Comparison of ENCODE assay signal across 26 cellular contexts in the genomic region with DNA sequence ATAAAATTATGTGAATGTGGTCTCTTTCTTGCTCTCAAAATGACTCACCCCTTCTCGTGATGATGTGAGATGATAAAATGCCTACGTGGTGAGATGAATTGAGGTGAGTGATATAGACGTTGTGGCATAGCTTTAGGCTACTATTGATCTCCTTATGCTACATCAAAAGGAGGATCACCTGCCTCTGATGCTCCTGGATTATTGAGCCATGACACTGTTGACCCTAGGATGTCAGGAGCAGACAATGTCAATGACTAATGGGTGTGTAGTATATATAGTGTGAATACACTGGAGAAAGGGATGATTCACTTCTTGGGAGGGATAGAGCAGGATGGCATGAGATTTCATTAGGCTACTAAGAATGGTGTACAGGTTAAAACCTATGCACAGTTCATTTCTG.
DNase-seq lines count a peak whose midpoint lies in the region; ATAC-seq, FAIRE-seq and TF ChIP-seq lines count a peak whose summit lies in the region.
"Had no signal": no experiment of that assay in that cellular context is flagged by ENCODE, and none has a peak within 500 bp of the region (broad histone marks: within the 10 kb centered on the region; RNA-seq: fewer than 3 reads in every experiment).

No MANE protein-coding gene starts in this region.

- TF ChIP-seq POLR2A in HepG2 (IDR thresholded peaks at IDR 0.05; ENCODE audit: insufficient read depth in 1 of 2, low read depth in 2 of 2, low read length in 2 of 2) = no peak
- no peak for TF ChIP-seq POLR2A in right lobe of liver (IDR thresholded peaks at IDR 0.05)

- DNase-seq in HepG2 (ENCODE audit: low spot score) (peak; percentile 0), right lobe of liver (no peak), PC-9 (peak; percentile 0 to 45), bronchial epithelial cell (ENCODE audit: low read depth) (peak; percentile 81), GM19238 (ENCODE audit: insufficient read length, low spot score) (no peak)
- DNase-seq in effector memory CD8-positive, alpha-beta T cell = no peak
- no peak for DNase-seq in stimulated activated naive CD4-positive, alpha-beta T cell treated with Interleukin-2 at 50 U/mL for 16 hours (lab: John Stamatoyannopoulos, UW)
- DNase-seq in activated CD4-positive, alpha-beta T cell treated with anti-CD3 and anti-CD28 coated beads for 4 hours = no peak
- DNase-seq: activated CD4-positive, alpha-beta T cell treated with anti-CD3 and anti-CD28 coated beads for 36 hours; activated naive CD4-positive, alpha-beta T cell treated with anti-CD3 and anti-CD28 coated beads, Interleukin-2, amount 50 U/mL, for 16 hours; AML-193; CD4-positive, CD25-positive, alpha-beta regulatory T cell; HCEC 1CT; left ventricle myocardium superior; NCI-H1092 treated with DMSO at 0.1 percent for 48 hours; NCI-H2029 treated with DMSO at 0.1 percent for 48 hours; NCI-H524 treated with DMSO at 0.1 percent for 48 hours; NK-92 treated with Interleukin-12 subunit alpha and Interleukin-12 subunit beta, amount 100 ng/mL, for 24 hours; SHP77 treated with DMSO at 0.1 percent for 48 hours; stimulated activated CD4-positive, alpha-beta T cell treated with anti-CD3 and anti-CD28 coated beads, Interleukin-1b, Interleukin-23, amount 100 ng/mL, for 48 hours; stimulated activated naive CD8-positive, alpha-beta T cell treated with anti-CD3 and anti-CD28 coated beads, Interleukin-15, Interleukin-2, amounts not matched to agents 100 U/mL and 50 U/mL, for 24 hours; T-helper 9 cell; testis had no signal

- CTCF ChIA-PET in HepG2 (lab: Yijun Ruan, JAX; ENCODE audit: low intra/inter-chr PET ratio, low total read pairs) = no interaction called here
- CTCF ChIA-PET in PC-9 (lab: Charles Lee) = no interaction called here

- TF ChIP-seq RAD21 in HepG2 (CRISPR knock-in tag; IDR thresholded peaks at IDR 0.05) = no peak

- no peak overlapping the region for H3K27ac Mint-ChIP-seq in effector memory CD8-positive, alpha-beta T cell
- H3K27ac Mint-ChIP-seq: activated CD4-positive, alpha-beta T cell treated with anti-CD3 and anti-CD28 coated beads for 36 hours; activated T-helper 17 cell treated with anti-CD3 and anti-CD28 coated beads, Interleukin-2, amount 50 U/mL, for 72 hours; CD4-positive, CD25-positive, alpha-beta regulatory T cell had no signal

- intact Hi-C loops in HepG2 (cut with micrococcal nuclease; ENCODE audit: unreplicated experiment) (no loop called here), right lobe of liver (cut with DNase I) (no loop called here), PC-9 (cut with micrococcal nuclease; ENCODE audit: unreplicated experiment) (no loop called here)

- no peaks in the 10 kb centered on the region for H3K9me2 ChIP-seq in PC-9 (ENCODE audit: insufficient read depth)

- in situ Hi-C loops in HepG2 (cut with HindIII; ENCODE audit: extremely low pct_ligation_motif_present, low pct_unique_long_range_greater_than_20kb) = no loop called here

- BruUV-seq in HepG2 (replicated peaks; lab: Mats Ljungman, UMichigan) (no TSS peak), PC-9 (replicated peaks; lab: Mats Ljungman, UMichigan) (no TSS peak)

- no peak for TF ChIP-seq EP300 in HepG2 (IDR thresholded peaks at IDR 0.05; ENCODE audit: low read depth in 2 of 2, low read length in 2 of 2)
- TF ChIP-seq EP300 in HepG2 (CRISPR knock-in tag; IDR thresholded peaks at IDR 0.05; ENCODE audit: borderline replicate concordance) = no peak

- no peak overlapping the region for H3K4me3 Mint-ChIP-seq in effector memory CD8-positive, alpha-beta T cell
- H3K4me3 Mint-ChIP-seq: activated CD4-positive, alpha-beta T cell treated with anti-CD3 and anti-CD28 coated beads for 36 hours; activated T-helper 17 cell treated with anti-CD3 and anti-CD28 coated beads, Interleukin-2, amount 50 U/mL, for 72 hours; CD4-positive, CD25-positive, alpha-beta regulatory T cell had no signal

- H3K27me3 ChIP-seq in HepG2 (ENCODE audit: control insufficient read depth in 1 of 2, insufficient read depth in 2 of 2, low read length in 2 of 2) (no peaks in the 10 kb centered on the region), right lobe of liver (no peaks in the 10 kb centered on the region), PC-9 (ENCODE audit: insufficient read depth, low read depth) (no peaks in the 10 kb centered on the region), bronchial epithelial cell (ENCODE audit: control insufficient read depth, insufficient read depth, low read length) (no peaks in the 10 kb centered on the region)
- H3K27me3 ChIP-seq: testis had no signal

- TF ChIP-seq CTCF in HepG2 (CRISPR knock-in tag; IDR thresholded peaks at IDR 0.05) (no peak), right lobe of liver (IDR thresholded peaks at IDR 0.05) (no peak), PC-9 (conservative IDR thresholded peaks at IDR 0.05) (no peak), bronchial epithelial cell (IDR thresholded peaks at IDR 0.05; ENCODE audit: insufficient read depth, low read length, severe bottlenecking) (no peak)

- no peaks in the 10 kb centered on the region for H3K36me3 ChIP-seq in HepG2 (replicated peaks in 1 of 2; ENCODE audit: control insufficient read depth in 1 of 2, insufficient read depth in 2 of 2, low read length in 2 of 2)
- H3K36me3 ChIP-seq in right lobe of liver = no peaks in the 10 kb centered on the region
- no peaks in the 10 kb centered on the region for H3K36me3 ChIP-seq in PC-9 (ENCODE audit: low read depth)
- H3K36me3 ChIP-seq in bronchial epithelial cell (ENCODE audit: control insufficient read depth, insufficient read depth, low read length) = no peaks in the 10 kb centered on the region

- H3K4me3 ChIP-seq in HepG2 (replicated peaks in 1 of 3; ENCODE audit: insufficient read depth in 1 of 3, low read depth in 2 of 3, low read length in 3 of 3) (no peak overlapping the region), right lobe of liver (no peak overlapping the region), PC-9 (no peak overlapping the region), bronchial epithelial cell (ENCODE audit: low read depth, low read length) (no peak overlapping the region)
- H3K4me3 ChIP-seq: smooth muscle cell, testis had no signal

- H3K4me1 ChIP-seq in HepG2 (ENCODE audit: insufficient read depth, low read length) (no peaks in the 10 kb centered on the region), right lobe of liver (no peaks in the 10 kb centered on the region), PC-9 (replicated peaks; ENCODE audit: insufficient read depth) (peaks cover 13% of the 10 kb centered on the region)
- H3K4me1 ChIP-seq: testis had no signal

- no peaks in the 10 kb centered on the region for H4K20me1 ChIP-seq in HepG2 (ENCODE audit: insufficient read depth, low read length)
- H4K20me1 ChIP-seq in PC-9 (ENCODE audit: insufficient read depth) = no peaks in the 10 kb centered on the region

- 0 out of 2 replicates have a peak, but pooled peaks cover 4% of the 10 kb centered on the region for H3F3A ChIP-seq in PC-9 (ENCODE audit: insufficient read depth, low read depth)

- H2AFZ ChIP-seq in HepG2 (ENCODE audit: low read length) (no peak overlapping the region), PC-9 (no peak overlapping the region)

- no peak overlapping the region for H3K9ac ChIP-seq in HepG2 (ENCODE audit: insufficient read depth, low read depth, low read length)

- FAIRE-seq in HepG2 (lab: Jason Lieb, UNC) (no peak), bronchial epithelial cell (lab: Jason Lieb, UNC) (no peak)
- FAIRE-seq: islet of Langerhans had no signal

- H3K4me2 ChIP-seq in HepG2 (ENCODE audit: low read depth, low read length) = no peak overlapping the region
- H3K4me2 ChIP-seq in PC-9 = no peak overlapping the region
- H3K4me2 ChIP-seq: smooth muscle cell had no signal

- ATAC-seq in HepG2 (no peak), right lobe of liver (no peak)
- no peak for ATAC-seq in effector memory CD8-positive, alpha-beta T cell (replicated peaks)
- ATAC-seq: activated CD4-positive, alpha-beta T cell treated with anti-CD3 and anti-CD28 coated beads for 36 hours; activated T-helper 17 cell treated with anti-CD3 and anti-CD28 coated beads, Interleukin-2, amount 50 U/mL, for 72 hours; left ventricle myocardium superior; stimulated activated naive CD8-positive, alpha-beta T cell treated with anti-CD3 and anti-CD28 coated beads, Interleukin-15, Interleukin-2, amounts not matched to agents 100 U/mL and 50 U/mL, for 24 hours had no signal

- H3K4me1 Mint-ChIP-seq in effector memory CD8-positive, alpha-beta T cell (ENCODE audit: low read depth in 2 of 2) = no peaks in the 10 kb centered on the region
- H3K4me1 Mint-ChIP-seq: activated CD4-positive, alpha-beta T cell treated with anti-CD3 and anti-CD28 coated beads for 36 hours; activated T-helper 17 cell treated with anti-CD3 and anti-CD28 coated beads, Interleukin-2, amount 50 U/mL, for 72 hours; CD4-positive, CD25-positive, alpha-beta regulatory T cell had no signal

- 2% methylated on average over 3 of the region's 3 CpGs for WGBS in HepG2 (ENCODE audit: low lambda C conversion rate)
- WGBS in right lobe of liver (ENCODE audit: insufficient coverage, low coverage, low lambda C conversion rate, missing lambda C conversion rate) = 27% methylated on average over 3 of the region's 3 CpGs

- no peaks in the 10 kb centered on the region for H3K79me2 ChIP-seq in HepG2 (ENCODE audit: insufficient read depth, low read length)
- H3K79me2 ChIP-seq in PC-9 (ENCODE audit: low read depth) = no peaks in the 10 kb centered on the region

- H3K27ac ChIP-seq in HepG2 (ENCODE audit: extremely low read length, insufficient read depth, low read length) = no peak overlapping the region
- H3K27ac ChIP-seq in right lobe of liver = no peak overlapping the region
- no peak overlapping the region for H3K27ac ChIP-seq in PC-9
- H3K27ac ChIP-seq: testis had no signal

- H3K36me3 Mint-ChIP-seq in effector memory CD8-positive, alpha-beta T cell (ENCODE audit: insufficient read depth) = no peaks in the 10 kb centered on the region
- H3K36me3 Mint-ChIP-seq: CD4-positive, CD25-positive, alpha-beta regulatory T cell had no signal

- no peaks in the 10 kb centered on the region for H3K9me3 ChIP-seq in HepG2 (ENCODE audit: low read length)
- H3K9me3 ChIP-seq in right lobe of liver = no peaks in the 10 kb centered on the region
- H3K9me3 ChIP-seq in PC-9 (ENCODE audit: insufficient read depth, low read depth) = no peaks in the 10 kb centered on the region
- H3K9me3 ChIP-seq: testis had no signal

- no peaks in the 10 kb centered on the region for H3K9me3 Mint-ChIP-seq in effector memory CD8-positive, alpha-beta T cell
- H3K9me3 Mint-ChIP-seq: activated T-helper 17 cell treated with anti-CD3 and anti-CD28 coated beads, Interleukin-2, amount 50 U/mL, for 72 hours had no signal

- H3K27me3 Mint-ChIP-seq in effector memory CD8-positive, alpha-beta T cell = no peaks in the 10 kb centered on the region
- H3K27me3 Mint-ChIP-seq: CD4-positive, CD25-positive, alpha-beta regulatory T cell had no signal

- POLR2A ChIA-PET in HepG2 (lab: Yijun Ruan, JAX) = no interaction called here
- POLR2A ChIA-PET in PC-9 (lab: Charles Lee; ENCODE audit: unreplicated experiment) = no interaction called here

TF ChIP-seq in HepG2, 621 proteins besides CTCF, POLR2A, EP300 and RAD21 (continues in another document):
- TF ChIP-seq NFE2L1 (CRISPR knock-in tag; IDR thresholded peaks at IDR 0.05; ENCODE audit: borderline replicate concordance) (no peak), ZNF501 (CRISPR knock-in tag; IDR thresholded peaks at IDR 0.05) (no peak), CCAR2 (optimal IDR thresholded peaks at IDR 0.05; ENCODE audit: low read depth, low read length) (no peak), ZNF720 (CRISPR knock-in tag; IDR thresholded peaks at IDR 0.05) (no peak), ZNF263 (CRISPR knock-in tag; IDR thresholded peaks at IDR 0.05) (no peak)

Comparison
In these comparisons a context has a peak if more than half of its experiments do, and no peak if none do; other contexts are left out.
1. DNase-seq: peak in HepG2 (single experiment), PC-9 (2 of 2) and bronchial epithelial cell (single experiment); none in right lobe of liver (0 of 3), effector memory CD8-positive, alpha-beta T cell (0 of 3), GM19238 (single experiment), stimulated activated naive CD4-positive, alpha-beta T cell treated with Interleukin-2 at 50 U/mL for 16 hours (single experiment) and activated CD4-positive, alpha-beta T cell treated with anti-CD3 and anti-CD28 coated beads for 4 hours (0 of 2).